Comparison of ENCODE assay signal across 1 cellular context in the genomic region with DNA sequence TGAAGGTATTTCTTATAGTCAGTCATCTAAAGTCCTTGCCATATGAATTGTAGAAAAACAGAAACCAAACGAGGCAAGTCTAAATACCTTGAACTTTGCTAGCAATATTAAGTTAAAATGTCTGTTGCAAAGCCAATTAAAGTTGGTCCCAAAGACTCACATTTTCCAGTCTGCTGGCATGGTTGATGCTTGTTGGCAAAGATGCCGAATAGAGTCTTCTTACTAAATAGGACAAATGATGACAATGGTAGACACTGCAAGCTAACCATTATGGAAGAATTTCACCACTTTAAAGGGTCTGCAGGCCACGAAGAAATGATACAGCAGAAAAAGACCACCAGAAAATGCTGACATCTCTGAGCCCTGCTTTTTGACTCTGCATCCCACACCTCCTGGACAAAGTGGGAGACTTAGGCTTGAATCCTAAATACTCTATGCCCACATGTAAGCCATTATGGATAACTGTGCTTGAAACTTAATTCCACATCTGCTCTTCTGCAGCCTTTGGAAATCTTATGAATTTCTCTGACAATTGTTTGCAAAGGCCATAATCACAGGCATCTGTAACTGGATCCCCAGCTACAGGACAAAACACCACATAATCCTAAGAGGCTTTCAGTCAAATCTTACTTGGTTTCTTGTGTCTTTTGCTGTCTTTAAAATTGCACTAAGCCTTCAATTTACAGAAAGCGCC.
TF ChIP-seq lines count a peak whose summit lies in the region.

No MANE protein-coding gene starts in this region.

TF ChIP-seq in IMR-90, 13 proteins besides CTCF, POLR2A, EP300 and RAD21 (continued from another document):
- TF ChIP-seq NFE2L2 (IDR thresholded peaks at IDR 0.05; ENCODE audit: low read depth, low read length) (no peak), RFX5 (IDR thresholded peaks at IDR 0.05; ENCODE audit: low read depth, low read length) (no peak), FOS (IDR thresholded peaks at IDR 0.05; ENCODE audit: low read depth, low read length) (no peak), MXI1 (IDR thresholded peaks at IDR 0.05; ENCODE audit: borderline replicate concordance, low read depth, low read length) (no peak), MAFK (IDR thresholded peaks at IDR 0.05; ENCODE audit: low read depth, low read length) (no peak)
- TF ChIP-seq, protein P1, sequence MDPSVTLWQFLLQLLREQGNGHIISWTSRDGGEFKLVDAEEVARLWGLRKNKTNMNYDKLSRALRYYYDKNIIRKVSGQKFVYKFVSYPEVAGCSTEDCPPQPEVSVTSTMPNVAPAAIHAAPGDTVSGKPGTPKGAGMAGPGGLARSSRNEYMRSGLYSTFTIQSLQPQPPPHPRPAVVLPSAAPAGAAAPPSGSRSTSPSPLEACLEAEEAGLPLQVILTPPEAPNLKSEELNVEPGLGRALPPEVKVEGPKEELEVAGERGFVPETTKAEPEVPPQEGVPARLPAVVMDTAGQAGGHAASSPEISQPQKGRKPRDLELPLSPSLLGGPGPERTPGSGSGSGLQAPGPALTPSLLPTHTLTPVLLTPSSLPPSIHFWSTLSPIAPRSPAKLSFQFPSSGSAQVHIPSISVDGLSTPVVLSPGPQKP (IDR thresholded peaks at IDR 0.05; ENCODE audit: borderline replicate concordance, low read depth, low read length) = no peak
